In genomic region chr7:93704241-93704640, GRCh38 we compare ENCODE assay signal across 35 cellular contexts.
"Had no signal": no experiment of that assay in that cellular context is flagged by ENCODE, and none has a peak within 500 bp of the region (broad histone marks: within the 10 kb centered on the region; RNA-seq: fewer than 3 reads in every experiment).

No MANE protein-coding gene starts in this region.

- DNase-seq: activated CD4-positive, alpha-beta memory T cell treated with anti-CD3 and anti-CD28 coated beads for 36 hours; activated CD4-positive, alpha-beta T cell treated with anti-CD3 and anti-CD28 coated beads for 1 hour; activated CD4-positive, alpha-beta T cell treated with anti-CD3 and anti-CD28 coated beads for 36 hours; activated CD4-positive, alpha-beta T cell treated with anti-CD3 and anti-CD28 coated beads for 48 hours; activated CD4-positive, alpha-beta T cell treated with anti-CD3 and anti-CD28 coated beads, Interleukin-2, amount 50 U/mL, for 1 hour; activated CD4-positive, alpha-beta T cell treated with anti-CD3 and anti-CD28 coated beads, Interleukin-2, amount 50 U/mL, for 4 hours; activated CD4-positive, CD25-positive, alpha-beta regulatory T cell; activated CD8-positive, alpha-beta memory T cell treated with anti-CD3 and anti-CD28 coated beads, Interleukin-2, amount 50 U/mL, for 4 hours; activated CD8-positive, alpha-beta T cell treated with anti-CD3 and anti-CD28 coated beads for 36 hours; activated effector memory CD4-positive, alpha-beta T cell treated with anti-CD3 and anti-CD28 coated beads, Interleukin-2, amount 50 U/mL, for 16 hours; activated gamma-delta T cell treated with Interleukin-2 at 50 U/mL for 16 hours; activated naive CD4-positive, alpha-beta T cell; activated naive CD4-positive, alpha-beta T cell treated with anti-CD3 and anti-CD28 coated beads for 36 hours; activated naive CD4-positive, alpha-beta T cell treated with anti-CD3 and anti-CD28 coated beads, Interleukin-2, amount 50 U/mL, for 16 hours; activated naive CD8-positive, alpha-beta T cell treated with anti-CD3 and anti-CD28 coated beads for 36 hours; activated T-cell treated with anti-CD3 and anti-CD28 coated beads for 4 hours; activated T-cell treated with anti-CD3 and anti-CD28 coated beads, Interleukin-2, amount 50 U/mL, for 1 hour; activated T-cell treated with anti-CD3 and anti-CD28 coated beads, Interleukin-2, amount 50 U/mL, for 4 hours; activated T-cell treated with anti-CD3 and anti-CD28 coated beads, Interleukin-2, amount 50 U/mL, for 72 hours; adrenal gland; amniotic stem cell; aorta; body of pancreas; brain microvascular endothelial cell; central memory CD4-positive, alpha-beta T cell; T-helper 2 cell; T-helper 9 cell had no signal

- H3K9me3 Mint-ChIP-seq: activated CD4-positive, alpha-beta memory T cell treated with anti-CD3 and anti-CD28 coated beads for 36 hours; activated CD8-positive, alpha-beta T cell treated with anti-CD3 and anti-CD28 coated beads for 36 hours; activated T-helper 1 cell treated with anti-CD3 and anti-CD28 coated beads, Interleukin-12 subunit alpha, Interleukin-12 subunit beta, Interleukin-2, Interleukin-4 antibody, amounts not matched to agents 30 ng/mL and 10 ng/mL and 1 ng/mL, durations not matched to agents 14 hours and 24 hours and 36 hours; activated T-helper 17 cell treated with anti-CD3 and anti-CD28 coated beads, Interleukin-2, amount 50 U/mL, for 72 hours; T-helper 1 cell treated with Interleukin-12 subunit alpha and Interleukin-12 subunit beta and Interleukin-4 antibody, amounts not matched to agents 30 μg/mL and 1 μg/mL, for 36 hours had no signal

- H3K4me1 Mint-ChIP-seq: activated CD4-positive, alpha-beta T cell treated with anti-CD3 and anti-CD28 coated beads for 36 hours; activated naive CD8-positive, alpha-beta T cell treated with anti-CD3 and anti-CD28 coated beads for 36 hours; activated T-helper 17 cell treated with anti-CD3 and anti-CD28 coated beads, Interleukin-2, amount 50 U/mL, for 72 hours had no signal

- H3K27ac ChIP-seq: adrenal gland, body of pancreas, brain microvascular endothelial cell, breast epithelium, WERI-Rb-1 had no signal

- H3K4me1 ChIP-seq: adrenal gland, body of pancreas, breast epithelium had no signal

- H3K27me3 Mint-ChIP-seq: activated CD4-positive, alpha-beta memory T cell treated with anti-CD3 and anti-CD28 coated beads for 36 hours; activated CD4-positive, alpha-beta T cell treated with anti-CD3 and anti-CD28 coated beads for 36 hours; activated CD8-positive, alpha-beta T cell treated with anti-CD3 and anti-CD28 coated beads for 36 hours; activated naive CD8-positive, alpha-beta T cell treated with anti-CD3 and anti-CD28 coated beads for 36 hours; activated T-helper 17 cell treated with anti-CD3 and anti-CD28 coated beads, Interleukin-2, amount 50 U/mL, for 72 hours had no signal

- H3K36me3 ChIP-seq: adrenal gland, brain microvascular endothelial cell, breast epithelium, WERI-Rb-1 had no signal

- H3K36me3 Mint-ChIP-seq: activated CD4-positive, alpha-beta memory T cell treated with anti-CD3 and anti-CD28 coated beads for 36 hours; activated naive CD4-positive, alpha-beta T cell treated with anti-CD3 and anti-CD28 coated beads, Interleukin-2, amount 50 U/mL, for 72 hours; activated naive CD8-positive, alpha-beta T cell treated with anti-CD3 and anti-CD28 coated beads for 36 hours had no signal

- H3K4me3 ChIP-seq: adrenal gland, body of pancreas, breast epithelium had no signal

- H3K4me3 Mint-ChIP-seq: activated CD4-positive, alpha-beta memory T cell treated with anti-CD3 and anti-CD28 coated beads for 36 hours; activated CD4-positive, alpha-beta T cell treated with anti-CD3 and anti-CD28 coated beads for 36 hours; activated CD8-positive, alpha-beta T cell treated with anti-CD3 and anti-CD28 coated beads for 36 hours; activated naive CD4-positive, alpha-beta T cell treated with anti-CD3 and anti-CD28 coated beads for 36 hours; activated naive CD8-positive, alpha-beta T cell treated with anti-CD3 and anti-CD28 coated beads for 36 hours; activated T-cell treated with anti-CD3 and anti-CD28 coated beads, Interleukin-2, amount 50 U/mL, for 4 hours; activated T-cell treated with anti-CD3 and anti-CD28 coated beads, Interleukin-2, amount 50 U/mL, for 72 hours; activated T-helper 1 cell treated with anti-CD3 and anti-CD28 coated beads, Interleukin-12 subunit alpha, Interleukin-12 subunit beta, Interleukin-2, Interleukin-4 antibody, amounts not matched to agents 30 ng/mL and 10 ng/mL and 1 ng/mL, durations not matched to agents 14 hours and 24 hours and 36 hours; activated T-helper 17 cell treated with anti-CD3 and anti-CD28 coated beads, Interleukin-2, amount 50 U/mL, for 72 hours; T-helper 1 cell treated with Interleukin-12 subunit alpha and Interleukin-12 subunit beta and Interleukin-4 antibody, amounts not matched to agents 30 μg/mL and 1 μg/mL, for 36 hours; T-helper 2 cell treated with Interferon-gamma antibody and Interleukin-4, amounts not matched to agents 5 μg/mL and 100 μg/mL, for 36 hours; WTC11 had no signal

- H3K9me3 ChIP-seq: adrenal gland, body of pancreas, breast epithelium had no signal

- H3K27me3 ChIP-seq: adrenal gland, body of pancreas, brain microvascular endothelial cell, breast epithelium had no signal

- H3K27ac Mint-ChIP-seq: activated CD4-positive, alpha-beta memory T cell treated with anti-CD3 and anti-CD28 coated beads for 36 hours; activated CD4-positive, alpha-beta T cell treated with anti-CD3 and anti-CD28 coated beads for 36 hours; activated CD8-positive, alpha-beta T cell treated with anti-CD3 and anti-CD28 coated beads for 36 hours; activated naive CD4-positive, alpha-beta T cell treated with anti-CD3 and anti-CD28 coated beads for 36 hours; activated naive CD4-positive, alpha-beta T cell treated with anti-CD3 and anti-CD28 coated beads, Interleukin-2, amount 50 U/mL, for 72 hours; activated naive CD8-positive, alpha-beta T cell treated with anti-CD3 and anti-CD28 coated beads for 36 hours; activated T-cell treated with anti-CD3 and anti-CD28 coated beads, Interleukin-2, amount 50 U/mL, for 72 hours; activated T-helper 1 cell treated with anti-CD3 and anti-CD28 coated beads, Interleukin-12 subunit alpha, Interleukin-12 subunit beta, Interleukin-2, Interleukin-4 antibody, amounts not matched to agents 30 ng/mL and 10 ng/mL and 1 ng/mL, durations not matched to agents 14 hours and 24 hours and 36 hours; activated T-helper 17 cell treated with anti-CD3 and anti-CD28 coated beads, Interleukin-2, amount 50 U/mL, for 72 hours; T-helper 1 cell treated with Interleukin-12 subunit alpha and Interleukin-12 subunit beta and Interleukin-4 antibody, amounts not matched to agents 30 μg/mL and 1 μg/mL, for 36 hours; T-helper 2 cell treated with Interferon-gamma antibody and Interleukin-4, amounts not matched to agents 5 μg/mL and 100 μg/mL, for 36 hours; WTC11 had no signal
